In the genomic region with DNA sequence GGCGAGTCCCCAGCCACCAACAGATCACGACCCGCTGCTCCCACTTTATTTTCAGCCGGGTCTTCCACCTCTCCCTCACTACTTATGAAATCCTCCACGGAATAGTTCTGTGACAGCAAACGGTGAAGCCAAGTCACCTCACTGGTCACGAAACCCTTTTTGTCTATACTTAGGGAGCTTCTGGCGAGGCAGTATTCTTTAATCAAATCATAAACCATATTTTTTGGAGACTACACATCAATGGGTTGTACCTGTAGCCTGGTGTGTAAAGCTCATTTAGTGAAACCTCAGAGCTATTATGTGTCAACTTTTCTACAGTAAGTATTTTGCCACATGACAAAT, we compare ENCODE assay signal across 8 cellular contexts. TPM values are rescaled to one million over a fixed set of nuclear protein-coding genes. Genes with fewer than 3 reads are reported as not detected.
A peak's percentile ranks its signal among the peaks of the same experiment; 100 is the strongest.
DNase-seq lines count a peak whose midpoint lies in the region; ATAC-seq and TF ChIP-seq lines count a peak whose summit lies in the region.

No MANE protein-coding gene starts in this region.

- peaks cover 11% of the 10 kb centered on the region; the same call in 1 of the 2 replicates for H4K20me1 ChIP-seq in Karpas-422 (ENCODE audit: insufficient read depth, low read depth, low read length)

- H3K9me3 Mint-ChIP-seq in naive thymus-derived CD4-positive, alpha-beta T cell, result peaks cover 0 to 2% (median 0%) of the 10 kb centered on the region in 11 donors

- peak overlapping the region; percentile 78 for H3K9ac ChIP-seq in Karpas-422 (ENCODE audit: low read length)
- peak overlapping the region; percentile 90 for H3K9ac ChIP-seq in endocrine pancreas (ENCODE audit: control insufficient read depth, insufficient read depth, low read length)

- CTCF ChIA-PET in AG04450 (lab: Charles Lee), result interaction anchor here (1.1 to 1.4 kb wide), 3 partner anchors 9 to 142 kb away, joined by 3 to 7 read pairs (median 5); no protein-coding TSS in a partner anchor
- CTCF ChIA-PET in naive thymus-derived CD4-positive, alpha-beta T cell (lab: Charles Lee), result interaction anchor here (0.6 to 1.4 kb wide), 6 partner anchors 105 to 1005 kb away, joined by 3 to 7 read pairs (median 4); no protein-coding TSS in a partner anchor

- H3K9me3 ChIP-seq in AG04450 (ENCODE audit: control insufficient read depth, insufficient read depth, low read length) (no peaks in the 10 kb centered on the region; the same call in 1 of the 2 replicates), Karpas-422 (ENCODE audit: low read length) (no peaks in the 10 kb centered on the region), endocrine pancreas (ENCODE audit: control insufficient read depth, low read length) (no peaks in the 10 kb centered on the region)
- H3K9me3 ChIP-seq in naive thymus-derived CD4-positive, alpha-beta T cell (ENCODE audit: control insufficient read depth in 2 of 3, low read length in 3 of 3), result no peaks in the 10 kb centered on the region

- H3K4me3 ChIP-seq in AG04450 (ENCODE audit: low read depth, low read length), result peak overlapping the region; percentile 82
- peak overlapping the region; percentile 95 for H3K4me3 ChIP-seq in Karpas-422 (ENCODE audit: low read length)
- peak overlapping the region; percentile 91 for H3K4me3 ChIP-seq in endocrine pancreas (ENCODE audit: control insufficient read depth, insufficient read depth, low read length)
- H3K4me3 ChIP-seq in naive thymus-derived CD4-positive, alpha-beta T cell (ENCODE audit: low read length), result peak overlapping the region; percentile 90

- no peak for DNase-seq in AG04450 (ENCODE audit: low read depth, low spot score)
- DNase-seq in Karpas-422, result no peak
- DNase-seq in naive thymus-derived CD4-positive, alpha-beta T cell, result peak in 1 of 9 donors; percentile 20
- DNase-seq in NCI-H82 treated with DMSO at 0.1 percent for 48 hours (lab: John Stamatoyannopoulos, UW; ENCODE audit: unreplicated experiment), result no peak
- no peak for DNase-seq in OCI-M2 (lab: John Stamatoyannopoulos, UW; ENCODE audit: unreplicated experiment)

- no peak overlapping the region for H3K4me3 Mint-ChIP-seq in naive thymus-derived CD4-positive, alpha-beta T cell

- POLR2A ChIA-PET in AG04450 (lab: Yijun Ruan, JAX), result interaction anchor here (1.0 to 1.6 kb wide), 6 partner anchors 8 to 56 kb away, joined by 3 to 15 read pairs (median 4); a partner anchor contains a TSS
- POLR2A ChIA-PET in naive thymus-derived CD4-positive, alpha-beta T cell (lab: Charles Lee), result interaction anchor here (1.1 to 2.4 kb wide), 6 partner anchors 9 to 388 kb away, joined by 4 to 13 read pairs (median 7); a partner anchor contains a TSS

- H3K27ac ChIP-seq in AG04450 (ENCODE audit: low read depth, low read length) (peak overlapping the region; percentile 70), Karpas-422 (ENCODE audit: low read length) (no peak overlapping the region)
- peak overlapping the region; percentile 82 for H3K27ac ChIP-seq in naive thymus-derived CD4-positive, alpha-beta T cell (ENCODE audit: low read depth, low read length)

- no peak overlapping the region for H3K27ac Mint-ChIP-seq in naive thymus-derived CD4-positive, alpha-beta T cell

- no peak for ATAC-seq in naive thymus-derived CD4-positive, alpha-beta T cell
- ATAC-seq in GM18498 (IDR thresholded peaks at IDR 0.05; ENCODE audit: unreplicated experiment) (no peak), GM18867 (IDR thresholded peaks at IDR 0.05; ENCODE audit: unreplicated experiment) (no peak)

- peak overlapping the region; percentile 96 for H3K4me2 ChIP-seq in Karpas-422 (ENCODE audit: low read depth, low read length, poor library complexity, severe bottlenecking)

- H3K27me3 Mint-ChIP-seq in naive thymus-derived CD4-positive, alpha-beta T cell, result no peaks in the 10 kb centered on the region

- no peak for TF ChIP-seq CTCF in AG04450 (IDR thresholded peaks at IDR 0.05; ENCODE audit: low read depth, low read length)

- H3K36me3 ChIP-seq in Karpas-422 (ENCODE audit: insufficient read depth, low read length) (peaks cover 16% of the 10 kb centered on the region), endocrine pancreas (ENCODE audit: control insufficient read depth, insufficient read depth, low read length) (no peaks in the 10 kb centered on the region)
- peaks cover 0 to 5% (median 4%) of the 10 kb centered on the region in 3 experiments for H3K36me3 ChIP-seq in naive thymus-derived CD4-positive, alpha-beta T cell (ENCODE audit: control insufficient read depth in 2 of 3, insufficient read depth in 3 of 3, low read length in 3 of 3)

- H3K4me1 Mint-ChIP-seq in naive thymus-derived CD4-positive, alpha-beta T cell, result peaks cover 4 to 26% (median 17%) of the 10 kb centered on the region in 7 donors

- H3K36me3 Mint-ChIP-seq in naive thymus-derived CD4-positive, alpha-beta T cell, result peaks cover 0 to 15% (median 3%) of the 10 kb centered on the region in 5 donors

- H3K27me3 ChIP-seq in AG04450 (ENCODE audit: control insufficient read depth, insufficient read depth, low read length) (no peaks in the 10 kb centered on the region), Karpas-422 (ENCODE audit: low read length) (no peaks in the 10 kb centered on the region), endocrine pancreas (ENCODE audit: control insufficient read depth, insufficient read depth, low read length) (no peaks in the 10 kb centered on the region)
- no peaks in the 10 kb centered on the region for H3K27me3 ChIP-seq in naive thymus-derived CD4-positive, alpha-beta T cell (ENCODE audit: control insufficient read depth in 2 of 2, insufficient read depth in 2 of 2, low read length in 2 of 2)

- H3K9me2 ChIP-seq in Karpas-422 (replicated peaks; ENCODE audit: insufficient read depth, low read length), result no peaks in the 10 kb centered on the region

- intact Hi-C loops in naive thymus-derived CD4-positive, alpha-beta T cell (cut with micrococcal nuclease), result loop anchor here (1.0 to 5.0 kb wide), 13 partner anchors 14 to 1808 kb away; a partner anchor contains a TSS

- peaks cover 32% of the 10 kb centered on the region for H3K79me2 ChIP-seq in Karpas-422 (ENCODE audit: low read length)

- peak overlapping the region; percentile 95 for H2AFZ ChIP-seq in Karpas-422 (ENCODE audit: low read length)

- H3K4me1 ChIP-seq in Karpas-422 (ENCODE audit: low read length), result peaks cover 29% of the 10 kb centered on the region
- H3K4me1 ChIP-seq in endocrine pancreas (ENCODE audit: control insufficient read depth, insufficient read depth, low read length), result peaks cover 20% of the 10 kb centered on the region
- H3K4me1 ChIP-seq in naive thymus-derived CD4-positive, alpha-beta T cell (ENCODE audit: control insufficient read depth in 2 of 2, insufficient read depth in 2 of 2, low read length in 2 of 2), result peaks cover 22 to 24% of the 10 kb centered on the region in 2 donors

RNA-seq across cellular contexts. Expression of a gene that starts 0.8 kb away (rescaled TPM):
- polyA plus RNA-seq in AG04450 (2011; rRNA removed), result 355 and 447 TPM in 2 replicates
- 154 and 158 TPM in 2 replicates for polyA minus RNA-seq in AG04450 (2011; rRNA and poly(A)+ RNA removed)
- total RNA-seq in Karpas-422 (2014; rRNA removed; shearing (Covaris generic); ENCODE audit: low replicate concordance), result 544 and 874 TPM in 2 replicates
- total RNA-seq in naive thymus-derived CD4-positive, alpha-beta T cell, result 100 to 1,000 TPM in 3 of 5 experiments, 10 to 100 TPM in 2; 82.2 to 407 (median 123) TPM
- polyA plus RNA-seq in naive thymus-derived CD4-positive, alpha-beta T cell, result 100 to 1,000 TPM; 381 to 414 TPM

RNA-seq across cellular contexts. Expression of a gene that starts 4.5 kb away (rescaled TPM):
- 13.1 and 21.3 TPM in 2 replicates for polyA plus RNA-seq in AG04450 (2011; rRNA removed)
- 7.7 and 20.5 TPM in 2 replicates for polyA minus RNA-seq in AG04450 (2011; rRNA and poly(A)+ RNA removed)
- 28.9 and 65.8 TPM in 2 replicates for total RNA-seq in Karpas-422 (2014; rRNA removed; shearing (Covaris generic); ENCODE audit: low replicate concordance)
- total RNA-seq in naive thymus-derived CD4-positive, alpha-beta T cell, result 10 to 100 TPM; 49.7 to 80.5 (median 54.2) TPM
- polyA plus RNA-seq in naive thymus-derived CD4-positive, alpha-beta T cell, result 10 to 100 TPM; 51.1 to 60.4 TPM

RNA-seq across cellular contexts. Expression of a gene that starts 56.7 kb away (rescaled TPM):
- 44.2 and 66.3 TPM in 2 replicates for polyA plus RNA-seq in AG04450 (2011; rRNA removed)
- polyA minus RNA-seq in AG04450 (2011; rRNA and poly(A)+ RNA removed), result 9.9 and 24.1 TPM in 2 replicates
- total RNA-seq in Karpas-422 (2014; rRNA removed; shearing (Covaris generic); ENCODE audit: low replicate concordance), result 18.9 and 59.9 TPM in 2 replicates
- 10 to 100 TPM; 20.1 to 32.6 (median 27.4) TPM for total RNA-seq in naive thymus-derived CD4-positive, alpha-beta T cell
- polyA plus RNA-seq in naive thymus-derived CD4-positive, alpha-beta T cell, result 10 to 100 TPM; 36.5 to 37.0 TPM
